In genomic region chr7:27170936-27171635, GRCh38 we compare ENCODE assay signal across 10 cellular contexts. TPM values are rescaled to one million over a fixed set of nuclear protein-coding genes. Genes with fewer than 3 reads are reported as not detected.
A peak's percentile ranks its signal among the peaks of the same experiment; 100 is the strongest.
DNase-seq lines count a peak whose midpoint lies in the region; TF ChIP-seq lines count a peak whose summit lies in the region.
"Had no signal": no experiment of that assay in that cellular context is flagged by ENCODE, and none has a peak within 500 bp of the region (broad histone marks: within the 10 kb centered on the region; RNA-seq: fewer than 3 reads in every experiment).

No MANE protein-coding gene starts in this region.

- peaks cover 6 to 16% (median 7%) of the 10 kb centered on the region in 3 donors for H3K27me3 ChIP-seq in skeletal muscle tissue (ENCODE audit: control insufficient read depth in 3 of 3, insufficient read depth in 3 of 3, low read length in 3 of 3)

- H3K4me3 ChIP-seq in NB4 (ENCODE audit: low read depth, low read length): peak overlapping the region; percentile 27
- peak overlapping the region; percentile 60 for H3K4me3 ChIP-seq in fibroblast of mammary gland (ENCODE audit: control insufficient read depth, low read depth, low read length)
- H3K4me3 ChIP-seq in skeletal muscle tissue (ENCODE audit: low read length in 3 of 3): peak overlapping the region; percentile 80 to 92 (median 84)
- H3K4me3 ChIP-seq: BLaER1 had no signal

- no peaks in the 10 kb centered on the region for H3K36me3 ChIP-seq in skeletal muscle tissue (ENCODE audit: control insufficient read depth in 3 of 3, insufficient read depth in 3 of 3, low read length in 3 of 3)
- H3K36me3 ChIP-seq: BLaER1 had no signal

- peak overlapping the region; percentile 84 for H3K27ac ChIP-seq in skeletal muscle tissue (ENCODE audit: low read depth, low read length)
- H3K27ac ChIP-seq: BLaER1 had no signal

- H3K4me1 ChIP-seq in skeletal muscle tissue (ENCODE audit: control insufficient read depth in 3 of 3, insufficient read depth in 3 of 3, low read length in 3 of 3): peaks cover 44 to 66% (median 52%) of the 10 kb centered on the region in 3 donors
- H3K4me1 ChIP-seq: BLaER1 had no signal

- H3K9me3 ChIP-seq in skeletal muscle tissue (ENCODE audit: control insufficient read depth in 3 of 3, low read length in 3 of 3): no peaks in the 10 kb centered on the region

- H3K9ac ChIP-seq in skeletal muscle tissue (ENCODE audit: low read depth in 1 of 3, low read length in 3 of 3): peak overlapping the region; percentile 74 to 97 (median 81)
- H3K9ac ChIP-seq: BLaER1 had no signal

- TF ChIP-seq POLR2A in NB4 (IDR thresholded peaks at IDR 0.05; ENCODE audit: extremely low read depth, insufficient read length): no peak

- TF ChIP-seq CTCF in NB4 (IDR thresholded peaks at IDR 0.05; ENCODE audit: low read depth, low read length) (no peak), fibroblast of mammary gland (conservative IDR thresholded peaks at IDR 0.05; ENCODE audit: control insufficient read depth, insufficient read depth, low read depth, low read length) (no peak)

- peak; percentile 76 for DNase-seq in NCI-H510A treated with DMSO at 0.1 percent for 48 hours (lab: John Stamatoyannopoulos, UW)
- no peak for DNase-seq in NCI-H510A (lab: John Stamatoyannopoulos, UW)
- no peak for DNase-seq in NB4 (ENCODE audit: low read depth)
- DNase-seq in fibroblast of mammary gland (ENCODE audit: low read depth): peak; percentile 30
- no peak for DNase-seq in SK-N-DZ (ENCODE audit: low spot score)
- no peak for DNase-seq in activated CD4-positive, alpha-beta T cell treated with anti-CD3 and anti-CD28 coated beads for 1 hour
- DNase-seq in T-helper 9 cell: no peak

RNA-seq across cellular contexts. Expression of gene HOXA10, which starts 3.0 kb away (rescaled TPM):
- total RNA-seq in skeletal muscle tissue: 13.6 TPM
- not detected in 2 replicates for polyA plus RNA-seq in SK-N-DZ (2014; cell fraction: cytosol; rRNA removed)
- not detected in 2 replicates for polyA plus RNA-seq in SK-N-DZ (2014; cell fraction: nucleus; rRNA removed)
- total RNA-seq: T-helper 2 cell treated with Interferon-gamma antibody and Interleukin-4, amounts not matched to agents 100 ng/mL and 5 ng/mL, for 36 hours had no signal

RNA-seq across cellular contexts. Expression of gene HOXA9, which starts 5.7 kb away (rescaled TPM):
- 7.8 TPM for total RNA-seq in skeletal muscle tissue
- polyA plus RNA-seq in SK-N-DZ (2014; cell fraction: cytosol; rRNA removed): 0.16 TPM in 1 of 2 replicates, not detected in the other
- not detected in 2 replicates for polyA plus RNA-seq in SK-N-DZ (2014; cell fraction: nucleus; rRNA removed)
- total RNA-seq: T-helper 2 cell treated with Interferon-gamma antibody and Interleukin-4, amounts not matched to agents 100 ng/mL and 5 ng/mL, for 36 hours had no signal

RNA-seq across cellular contexts. Expression of gene HOXA11, which starts 13.9 kb away (rescaled TPM):
- 2.1 TPM for total RNA-seq in skeletal muscle tissue
- polyA plus RNA-seq in SK-N-DZ (2014; cell fraction: cytosol; rRNA removed): not detected in 2 replicates
- polyA plus RNA-seq in SK-N-DZ (2014; cell fraction: nucleus; rRNA removed): not detected in 2 replicates
- total RNA-seq: T-helper 2 cell treated with Interferon-gamma antibody and Interleukin-4, amounts not matched to agents 100 ng/mL and 5 ng/mL, for 36 hours had no signal

RNA-seq across cellular contexts. Expression of gene HOXA7, which starts 14.6 kb away (rescaled TPM):
- total RNA-seq in skeletal muscle tissue: 1.6 TPM
- not detected in 2 replicates for polyA plus RNA-seq in SK-N-DZ (2014; cell fraction: cytosol; rRNA removed)
- not detected in 2 replicates for polyA plus RNA-seq in SK-N-DZ (2014; cell fraction: nucleus; rRNA removed)
- total RNA-seq: T-helper 2 cell treated with Interferon-gamma antibody and Interleukin-4, amounts not matched to agents 100 ng/mL and 5 ng/mL, for 36 hours had no signal

RNA-seq across cellular contexts. Expression of gene HOXA3, which starts 18.7 kb away (rescaled TPM):
- total RNA-seq in skeletal muscle tissue: 3.7 TPM
- not detected in 2 replicates for polyA plus RNA-seq in SK-N-DZ (2014; cell fraction: cytosol; rRNA removed)
- not detected in 2 replicates for polyA plus RNA-seq in SK-N-DZ (2014; cell fraction: nucleus; rRNA removed)
- total RNA-seq: T-helper 2 cell treated with Interferon-gamma antibody and Interleukin-4, amounts not matched to agents 100 ng/mL and 5 ng/mL, for 36 hours had no signal

Comparison
In these comparisons a context has a peak if more than half of its experiments do, and no peak if none do; other contexts are left out.
1. DNase-seq: peak in NCI-H510A treated with DMSO at 0.1 percent for 48 hours (single experiment) and fibroblast of mammary gland (single experiment); none in NCI-H510A (single experiment), NB4 (single experiment), SK-N-DZ (single experiment), activated CD4-positive, alpha-beta T cell treated with anti-CD3 and anti-CD28 coated beads for 1 hour (single experiment) and T-helper 9 cell (single experiment).
2. H3K4me3 ChIP-seq: peak in every context shown above with its lines; median percentile 84 in skeletal muscle tissue; 60 in fibroblast of mammary gland; 27 in NB4.